8 cellular contexts compared by ENCODE assay signal in the genomic region with DNA sequence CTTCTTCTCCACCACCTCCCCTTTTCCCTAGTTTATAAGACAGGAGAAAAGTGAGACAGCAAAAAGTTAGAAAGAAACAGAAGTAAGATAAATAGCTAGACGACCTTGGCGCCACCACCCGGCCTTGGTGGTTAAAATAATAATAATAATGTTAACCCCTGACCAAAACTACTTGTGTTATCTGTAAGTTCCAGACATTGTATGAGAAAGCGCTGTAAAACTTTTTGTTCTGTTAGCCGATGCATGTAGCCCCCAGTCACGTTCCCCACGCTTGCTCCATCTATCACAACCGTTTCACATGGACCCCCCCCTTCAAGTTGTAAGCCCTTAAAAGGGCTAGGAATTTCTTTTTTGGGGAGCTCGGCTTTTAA. TPM values are rescaled to one million over a fixed set of nuclear protein-coding genes. Genes with fewer than 3 reads are reported as not detected.
DNase-seq lines count a peak whose midpoint lies in the region; ATAC-seq and TF ChIP-seq lines count a peak whose summit lies in the region.

No MANE protein-coding gene starts in this region.

- H3K27me3 ChIP-seq in right atrium auricular region = no peaks in the 10 kb centered on the region
- H3K27me3 ChIP-seq in SU-DHL-6 (ENCODE audit: low read length) = no peaks in the 10 kb centered on the region
- no peaks in the 10 kb centered on the region for H3K27me3 ChIP-seq in vagina

- peak overlapping the region; percentile 67 for H2AFZ ChIP-seq in SU-DHL-6 (ENCODE audit: low read depth, low read length, severe bottlenecking)

- H4K20me1 ChIP-seq in SU-DHL-6 (ENCODE audit: low read depth, low read length) = no peaks in the 10 kb centered on the region; the same call in 1 of the 2 replicates

- H3K9me2 ChIP-seq in SU-DHL-6 (replicated peaks; ENCODE audit: insufficient read depth, low read length) = no peaks in the 10 kb centered on the region

- H3K36me3 ChIP-seq in right atrium auricular region (no peaks in the 10 kb centered on the region), SU-DHL-6 (ENCODE audit: low read length) (no peaks in the 10 kb centered on the region), vagina (no peaks in the 10 kb centered on the region)

- H3K27ac ChIP-seq in right atrium auricular region = no peak overlapping the region
- H3K27ac ChIP-seq in SU-DHL-6 (ENCODE audit: low read depth, low read length) = peak overlapping the region; percentile 82; the same call in 1 of the 2 replicates
- H3K27ac ChIP-seq in vagina = peak overlapping the region; percentile 92

- no peak overlapping the region for H3K4me3 ChIP-seq in right atrium auricular region
- peak overlapping the region; percentile 93 for H3K4me3 ChIP-seq in SU-DHL-6 (ENCODE audit: insufficient read depth, low read length, poor library complexity, severe bottlenecking)
- H3K4me3 ChIP-seq in fibroblast of the aortic adventitia (ENCODE audit: low read depth, low read length) = peak overlapping the region; percentile 82
- H3K4me3 ChIP-seq in vagina = peak overlapping the region in 1 of 2 donors; percentile 68

- H3K79me2 ChIP-seq in SU-DHL-6 (ENCODE audit: insufficient read depth, low read length) = peaks cover 35% of the 10 kb centered on the region

- H3K9ac ChIP-seq in SU-DHL-6 (ENCODE audit: low read length) = peak overlapping the region; percentile 84; the same call in 1 of the 2 replicates

- H3K4me2 ChIP-seq in SU-DHL-6 (ENCODE audit: low read depth, low read length, poor library complexity, severe bottlenecking) = peak overlapping the region; percentile 71

- peaks cover 10% of the 10 kb centered on the region for H3F3A ChIP-seq in SU-DHL-6 (ENCODE audit: insufficient read depth)

- DNase-seq in left ventricle myocardium superior (peak; percentile 30), right atrium auricular region (ENCODE audit: low spot score) (no peak), fibroblast of the aortic adventitia (ENCODE audit: low read depth) (peak; percentile 22), vagina (ENCODE audit: extremely low spot score in 2 of 2) (no peak), iPS-NIHi7 (ENCODE audit: extremely low spot score) (no peak)

- TF ChIP-seq POLR2A in vagina (IDR thresholded peaks at IDR 0.05) = no peak

- intact Hi-C loops in left ventricle myocardium superior (cut with micrococcal nuclease) (no loop called here), vagina (cut with DNase I) (no loop called here)

- H3K9me3 ChIP-seq in right atrium auricular region (no peaks in the 10 kb centered on the region), SU-DHL-6 (ENCODE audit: insufficient read depth, low read length) (no peaks in the 10 kb centered on the region), vagina (no peaks in the 10 kb centered on the region)

- H3K4me1 ChIP-seq in right atrium auricular region (peaks cover 0 to 27% of the 10 kb centered on the region in 2 donors), vagina (no peaks in the 10 kb centered on the region)

- TF ChIP-seq CTCF in right atrium auricular region (IDR thresholded peaks at IDR 0.05) = no peak
- peak; percentile 26 for TF ChIP-seq CTCF in SU-DHL-6 (IDR thresholded peaks at IDR 0.05; ENCODE audit: insufficient read depth, low read length, poor library complexity, severe bottlenecking)
- no peak for TF ChIP-seq CTCF in fibroblast of the aortic adventitia (IDR thresholded peaks at IDR 0.05; ENCODE audit: insufficient read depth, low read length)
- no peak for TF ChIP-seq CTCF in vagina (IDR thresholded peaks at IDR 0.05)

- ATAC-seq in left ventricle myocardium superior (no peak), GM18520 (IDR thresholded peaks at IDR 0.05; ENCODE audit: unreplicated experiment) (no peak), GM21515 (IDR thresholded peaks at IDR 0.05; ENCODE audit: unreplicated experiment) (no peak)

RNA-seq across cellular contexts. Expression of a gene that starts 1.5 kb away (rescaled TPM):
- 0.82 TPM for total RNA-seq in left ventricle myocardium superior
- total RNA-seq in right atrium auricular region = 1 to 10 TPM in 1 of 2 donors, under 1 TPM in 1; 0.28 to 1.4 TPM
- 5.9 and 35.2 TPM in 2 replicates for total RNA-seq in fibroblast of the aortic adventitia (ENCODE audit: low replicate concordance)
- 5.4 TPM for total RNA-seq in vagina

RNA-seq across cellular contexts. Expression of a gene that starts 53.1 kb away (rescaled TPM):
- total RNA-seq in left ventricle myocardium superior = 0.10 TPM
- total RNA-seq in right atrium auricular region = under 1 TPM; 0.33 to 0.55 TPM
- not detected in 2 replicates for total RNA-seq in fibroblast of the aortic adventitia (ENCODE audit: low replicate concordance)
- not detected for total RNA-seq in vagina

Comparison
In these comparisons a context has a peak if more than half of its experiments do, and no peak if none do; other contexts are left out.
1. DNase-seq: peak in left ventricle myocardium superior (single experiment) and fibroblast of the aortic adventitia (single experiment); none in right atrium auricular region (single experiment), vagina (0 of 2) and iPS-NIHi7 (single experiment).
2. H3K27ac ChIP-seq: peak in SU-DHL-6 (single experiment) and vagina (single experiment); none in right atrium auricular region (0 of 2).
3. H3K4me3 ChIP-seq: peak in SU-DHL-6 (single experiment) and fibroblast of the aortic adventitia (single experiment); none in right atrium auricular region (0 of 2).